19 cellular contexts compared by ENCODE assay signal in the genomic region with DNA sequence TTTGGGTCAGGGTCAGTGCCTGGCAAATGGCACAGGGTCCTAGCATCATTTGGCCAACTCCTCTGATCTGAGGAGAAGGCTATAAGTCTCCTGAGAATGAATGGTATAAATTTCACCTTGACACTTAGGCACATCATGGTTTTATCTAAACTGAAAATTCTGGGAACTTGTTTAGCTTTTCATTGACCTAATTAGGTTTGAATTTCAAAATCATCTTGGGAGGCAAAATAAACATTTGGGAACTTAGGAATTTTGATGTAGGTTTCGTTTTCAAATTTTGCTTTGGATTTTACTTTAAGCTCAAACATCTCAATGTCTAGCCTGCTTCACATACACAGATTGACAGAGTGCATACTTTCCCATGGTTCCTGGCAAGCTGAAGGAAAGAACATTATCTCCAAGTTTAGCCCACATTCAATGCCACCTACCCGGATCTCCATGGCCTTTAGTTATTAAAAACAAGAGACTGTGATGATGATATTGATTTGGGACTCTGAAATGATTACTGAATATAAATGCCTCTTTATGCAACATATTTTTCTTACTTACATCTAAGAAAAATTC. TPM values are rescaled to one million over a fixed set of nuclear protein-coding genes. Genes with fewer than 3 reads are reported as not detected.
DNase-seq lines count a peak whose midpoint lies in the region; ATAC-seq, FAIRE-seq and TF ChIP-seq lines count a peak whose summit lies in the region.
"Had no signal": no experiment of that assay in that cellular context is flagged by ENCODE, and none has a peak within 500 bp of the region (broad histone marks: within the 10 kb centered on the region; RNA-seq: fewer than 3 reads in every experiment).

No MANE protein-coding gene starts in this region.

- 58% methylated on average over 2 of the region's 2 CpGs for WGBS in right cardiac atrium
- WGBS in K562 (ENCODE audit: insufficient coverage, low coverage, missing lambda C conversion rate) = 7% methylated on average over 2 of the region's 2 CpGs
- WGBS in right lobe of liver (ENCODE audit: insufficient coverage, low coverage, low lambda C conversion rate, missing lambda C conversion rate) = 21% methylated on average over 2 of the region's 2 CpGs

- H2AFZ ChIP-seq in K562 (ENCODE audit: low read depth, low read length) = peak overlapping the region; percentile 86

- TF ChIP-seq CTCF in K562 (IDR thresholded peaks at IDR 0.05 in 2 of 3, conservative IDR thresholded peaks at IDR 0.05 in 1 of 3; ENCODE audit: insufficient read depth in 2 of 3, low read depth in 1 of 3, low read length in 3 of 3) (no peak), right lobe of liver (IDR thresholded peaks at IDR 0.05) (no peak)

- no peak for FAIRE-seq in K562 (lab: Jason Lieb, UNC)
- FAIRE-seq: HTR-8/SVneo, RCC 7860 had no signal

- POLR2A ChIA-PET in K562 (lab: Yijun Ruan, JAX) = interaction anchor here (0.6 to 1.2 kb wide), 3 partner anchors 9 to 94 kb away, joined by 3 to 4 read pairs (median 3); no protein-coding TSS in a partner anchor

- H3K9me1 ChIP-seq in K562 (ENCODE audit: control insufficient read depth, insufficient read depth, low read length) = no peaks in the 10 kb centered on the region

- no TSS peak for BruUV-seq in K562 (replicated peaks; lab: Mats Ljungman, UMichigan)

- TF ChIP-seq POLR2A in K562 (conservative IDR thresholded peaks at IDR 0.05) (no peak), right lobe of liver (IDR thresholded peaks at IDR 0.05) (no peak)

- CTCF ChIA-PET in K562 (lab: Yijun Ruan, JAX; ENCODE audit: low intra/inter-chr PET ratio) = no interaction called here

- intact Hi-C loops in right cardiac atrium (cut with DNase I) (loop anchor here in 1 of 4 donors (10.0 kb wide), 1 partner anchor 70 kb away; a partner anchor contains a TSS), Right ventricle myocardium inferior (cut with DNase I) (no loop called here), K562 (cut with micrococcal nuclease) (no loop called here), right lobe of liver (cut with DNase I) (no loop called here)

- TF ChIP-seq RAD21 in K562 (CRISPR knock-in tag; conservative IDR thresholded peaks at IDR 0.05 in 1 of 2, IDR thresholded peaks at IDR 0.05 in 1 of 2) = no peak

- ATAC-seq in right cardiac atrium = no peak
- no peak for ATAC-seq in Right ventricle myocardium inferior
- no peak for ATAC-seq in K562
- peak in 2 of 4 donors; percentile 10 to 17 for ATAC-seq in right lobe of liver
- ATAC-seq in esophagus mucosa = no peak
- ATAC-seq: GM23338 had no signal

- H3K36me3 ChIP-seq in K562 (ENCODE audit: control insufficient read depth, insufficient read depth, low read length) = no peaks in the 10 kb centered on the region
- H3K36me3 ChIP-seq in right lobe of liver = no peaks in the 10 kb centered on the region

- H3K4me2 ChIP-seq in K562 (ENCODE audit: insufficient read depth, low read length) = no peak overlapping the region
- H3K4me2 ChIP-seq: GM23338 had no signal

- H4K20me1 ChIP-seq in K562 (replicated peaks; ENCODE audit: control insufficient read depth, insufficient read depth, low read length) = no peaks in the 10 kb centered on the region

- H3K27ac ChIP-seq in right cardiac atrium (ENCODE audit: low read length) (peak overlapping the region; percentile 61), K562 (ENCODE audit: extremely low read depth, low read depth, low read length) (no peak overlapping the region), right lobe of liver (peak overlapping the region in 2 of 3 donors; percentile 7 to 54)

- H3K27me3 ChIP-seq in right cardiac atrium (ENCODE audit: control insufficient read depth, insufficient read depth) = no peaks in the 10 kb centered on the region
- no peaks in the 10 kb centered on the region for H3K27me3 ChIP-seq in K562 (ENCODE audit: control insufficient read depth in 2 of 2, insufficient read depth in 2 of 2, low read length in 2 of 2)
- no peaks in the 10 kb centered on the region for H3K27me3 ChIP-seq in right lobe of liver

- peaks cover 3% of the 10 kb centered on the region for H3K4me1 ChIP-seq in right cardiac atrium (ENCODE audit: control insufficient read depth, insufficient read depth, low read length)
- peaks cover 6 to 24% of the 10 kb centered on the region in 2 experiments; a peak in 3 of 5 replicates for H3K4me1 ChIP-seq in K562 (replicated peaks in 1 of 2; ENCODE audit: control insufficient read depth in 2 of 2, insufficient read depth in 2 of 2, low read length in 2 of 2)
- H3K4me1 ChIP-seq in right lobe of liver = peaks cover 0 to 33% (median 6%) of the 10 kb centered on the region in 4 donors

- TF ChIP-seq EP300 in K562 (IDR thresholded peaks at IDR 0.05; ENCODE audit: low read length) = no peak

- H3K4me3 ChIP-seq in right cardiac atrium (ENCODE audit: low read length) = no peak overlapping the region
- no peak overlapping the region for H3K4me3 ChIP-seq in K562
- H3K4me3 ChIP-seq in right lobe of liver = no peak overlapping the region
- H3K4me3 ChIP-seq: GM23338 had no signal

- no peak for DNase-seq in right cardiac atrium
- no peak for DNase-seq in Right ventricle myocardium inferior (ENCODE audit: missing footprints)
- DNase-seq in K562 (ENCODE audit: extremely low read depth in 1 of 4, low spot score in 3 of 4) = no peak
- DNase-seq in right lobe of liver = no peak
- no peak for DNase-seq in DMS79 treated with DMSO at 0.1 percent for 48 hours (lab: John Stamatoyannopoulos, UW)
- DNase-seq in DMS 273 (lab: John Stamatoyannopoulos, UW; ENCODE audit: unreplicated experiment) = no peak
- DNase-seq in stimulated activated CD4-positive, alpha-beta T cell treated with anti-CD3 and anti-CD28 coated beads, Interleukin-1b, Interleukin-23, amount 100 ng/mL, for 48 hours = no peak
- DNase-seq: 8988T, COR-L47, KBM-7, NCI-H1092, NCI-H187 treated with DMSO at 0.1 percent for 48 hours, NCI-H446, NCI-H748 treated with DMSO at 0.1 percent for 48 hours, SHP77 treated with DMSO at 0.1 percent for 48 hours had no signal

- H3K79me2 ChIP-seq in K562 (ENCODE audit: control insufficient read depth, insufficient read depth, low read length) = no peaks in the 10 kb centered on the region

- H3K9me3 ChIP-seq in right cardiac atrium (ENCODE audit: control insufficient read depth, low read length) = no peaks in the 10 kb centered on the region
- no peaks in the 10 kb centered on the region for H3K9me3 ChIP-seq in K562 (replicated peaks; ENCODE audit: control insufficient read depth, insufficient read depth, low read depth, low read length)
- H3K9me3 ChIP-seq in right lobe of liver = no peaks in the 10 kb centered on the region

- in situ Hi-C loops in K562 (cut with MboI) = no loop called here

- H3K9ac ChIP-seq in K562 (ENCODE audit: insufficient read depth in 1 of 2, low read depth in 2 of 2, low read length in 2 of 2) = no peak overlapping the region

TF ChIP-seq in K562, 482 proteins besides CTCF, POLR2A, EP300 and RAD21 (continues in another document):
- TF ChIP-seq LCOR (CRISPR knock-in tag; IDR thresholded peaks at IDR 0.05) (no peak), FOXP1 (CRISPR knock-in tag; IDR thresholded peaks at IDR 0.05) (no peak), KHSRP (IDR thresholded peaks at IDR 0.05) (no peak), ZNF444 (CRISPR knock-in tag; IDR thresholded peaks at IDR 0.05) (no peak)
- TF ChIP-seq, protein P1, sequence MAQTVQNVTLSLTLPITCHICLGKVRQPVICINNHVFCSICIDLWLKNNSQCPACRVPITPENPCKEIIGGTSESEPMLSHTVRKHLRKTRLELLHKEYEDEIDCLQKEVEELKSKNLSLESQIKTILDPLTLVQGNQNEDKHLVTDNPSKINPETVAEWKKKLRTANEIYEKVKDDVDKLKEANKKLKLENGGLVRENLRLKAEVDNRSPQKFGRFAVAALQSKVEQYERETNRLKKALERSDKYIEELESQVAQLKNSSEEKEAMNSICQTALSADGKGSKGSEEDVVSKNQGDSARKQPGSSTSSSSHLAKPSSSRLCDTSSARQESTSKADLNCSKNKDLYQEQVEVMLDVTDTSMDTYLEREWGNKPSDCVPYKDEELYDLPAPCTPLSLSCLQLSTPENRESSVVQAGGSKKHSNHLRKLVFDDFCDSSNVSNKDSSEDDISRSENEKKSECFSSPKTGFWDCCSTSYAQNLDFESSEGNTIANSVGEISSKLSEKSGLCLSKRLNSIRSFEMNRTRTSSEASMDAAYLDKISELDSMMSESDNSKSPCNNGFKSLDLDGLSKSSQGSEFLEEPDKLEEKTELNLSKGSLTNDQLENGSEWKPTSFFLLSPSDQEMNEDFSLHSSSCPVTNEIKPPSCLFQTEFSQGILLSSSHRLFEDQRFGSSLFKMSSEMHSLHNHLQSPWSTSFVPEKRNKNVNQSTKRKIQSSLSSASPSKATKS (CRISPR knock-in tag; IDR thresholded peaks at IDR 0.05) = no peak

RNA-seq across cellular contexts. Expression of a gene that starts 44.5 kb away (rescaled TPM):
- total RNA-seq in right cardiac atrium (100 to 1,000 TPM; 337 to 479 (median 357) TPM), Right ventricle myocardium inferior (611 TPM), K562 (2014; rRNA removed) (0.41 and 0.59 TPM in 2 replicates), K562 (2014; rRNA removed; fragmentation: Illumina TruSeq; extraction: Trizol) (0.22 and 0.29 TPM in 2 replicates), K562 (2015; rRNA removed; fragmentation: Illumina TruSeq; extraction: Trizol) (0.47 and 0.64 TPM in 2 replicates), K562 (2021) (0.29 and 0.35 TPM in 2 replicates), right lobe of liver (10 to 100 TPM in 5 of 6 experiments, 1 to 10 TPM in 1; 3.1 to 64.5 (median 19.1) TPM), esophagus mucosa (0.32 TPM)
- polyA plus RNA-seq in right cardiac atrium (177 TPM), K562 (2011; rRNA removed) (0.06 and 0.16 TPM in 2 replicates), K562 (2014; fragmentation: Illumina TruSeq; extraction: Trizol) (0.25 and 0.71 TPM in 2 replicates), K562 (2014; fragmentation: Nextera tagmentation; extraction: Ambion mirVana) (under 1 TPM; 0.01 to 0.03 TPM), K562 (2014; rRNA removed) (0.32 and 0.62 TPM in 2 replicates)
- 0.44 and 1.2 TPM in 2 replicates for total RNA-seq in K562 (2011; cell fraction: chromatin; rRNA removed; ENCODE audit: low replicate concordance)
- 0.17 and 0.26 TPM in 2 replicates for total RNA-seq in K562 (2011; cell fraction: nucleolus; rRNA removed)
- 0.15 and 0.29 TPM in 2 replicates for total RNA-seq in K562 (2011; cell fraction: nucleoplasm; rRNA removed)
- 0.06 and 0.15 TPM in 2 replicates for polyA plus RNA-seq in K562 (2011; cell fraction: cytosol; rRNA removed)
- polyA plus RNA-seq in K562 (2011; cell fraction: nucleus; rRNA removed) = 0.26 and 0.32 TPM in 2 replicates
- 0.44 and 1.8 TPM in 2 replicates for polyA plus RNA-seq in K562 (2012)
- 0.25 and 0.30 TPM in 2 replicates for polyA minus RNA-seq in K562 (2011; rRNA and poly(A)+ RNA removed)
- polyA minus RNA-seq in K562 (2011; cell fraction: cytosol; rRNA and poly(A)+ RNA removed) = 0.18 and 0.19 TPM in 2 replicates
- 0.13 and 0.33 TPM in 2 replicates for polyA minus RNA-seq in K562 (2011; cell fraction: nucleus; rRNA and poly(A)+ RNA removed)
